Comparison of ENCODE assay signal across 11 cellular contexts in the genomic region with DNA sequence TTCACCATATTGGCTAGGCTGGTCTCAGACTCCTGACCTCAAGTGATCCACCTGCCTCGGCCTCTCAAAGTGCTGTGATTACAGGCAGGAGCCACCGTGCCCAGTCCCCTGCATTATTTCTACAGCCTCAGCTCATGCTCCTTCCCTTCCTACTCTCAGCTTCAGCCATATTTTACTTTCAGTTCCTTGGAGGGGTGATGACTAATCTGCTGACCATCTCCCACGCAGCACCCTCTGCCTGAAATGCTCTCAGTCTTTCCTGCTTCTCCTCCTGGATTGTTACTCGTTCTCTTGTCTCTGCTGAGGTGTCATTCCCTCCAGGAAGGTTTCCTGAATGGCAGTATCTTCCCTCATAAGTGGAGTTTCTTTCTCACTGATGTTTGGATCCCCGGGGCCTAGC.
DNase-seq lines count a peak whose midpoint lies in the region; ATAC-seq and TF ChIP-seq lines count a peak whose summit lies in the region.
"Had no signal": no experiment of that assay in that cellular context is flagged by ENCODE, and none has a peak within 500 bp of the region (broad histone marks: within the 10 kb centered on the region; RNA-seq: fewer than 3 reads in every experiment).

No MANE protein-coding gene starts in this region.

- H3F3A ChIP-seq in SK-N-SH (replicated peaks; ENCODE audit: insufficient read depth), result no peaks in the 10 kb centered on the region

- H3K9me3 ChIP-seq in SK-N-SH (no peaks in the 10 kb centered on the region), hepatocyte (ENCODE audit: low read depth) (no peaks in the 10 kb centered on the region)
- H3K9me3 ChIP-seq: spleen, suprapubic skin had no signal

- 27% methylated on average over 5 of the region's 5 CpGs for WGBS in SK-N-SH (ENCODE audit: low lambda C conversion rate)
- 64% methylated on average over 5 of the region's 5 CpGs for WGBS in hepatocyte (ENCODE audit: low lambda C conversion rate, missing lambda C conversion rate)

- no peaks in the 10 kb centered on the region for H4K20me1 ChIP-seq in SK-N-SH (ENCODE audit: insufficient read depth)
- H4K20me1 ChIP-seq in hepatocyte (ENCODE audit: insufficient read depth, poor library complexity, severe bottlenecking), result no peaks in the 10 kb centered on the region

- CTCF ChIA-PET in SK-N-SH (lab: Yijun Ruan, JAX), result no interaction called here

- ATAC-seq in HG02798 (IDR thresholded peaks at IDR 0.05; ENCODE audit: poor library complexity, unreplicated experiment), result peak; percentile 63

- H3K36me3 ChIP-seq in SK-N-SH (replicated peaks in 1 of 2; ENCODE audit: control insufficient read depth in 1 of 2, insufficient read depth in 2 of 2, low read length in 1 of 2) (no peaks in the 10 kb centered on the region), hepatocyte (replicated peaks; ENCODE audit: insufficient read depth, low read depth) (no peaks in the 10 kb centered on the region)
- H3K36me3 ChIP-seq: spleen, suprapubic skin had no signal

- peak; percentile 33 for DNase-seq in AG09309 (ENCODE audit: low read depth)
- DNase-seq in SK-N-SH, result no peak
- peak; percentile 24 for DNase-seq in hepatocyte (ENCODE audit: low spot score)
- no peak for DNase-seq in NCI-H1048 (lab: John Stamatoyannopoulos, UW)
- DNase-seq in T1000 (lab: John Stamatoyannopoulos, UW), result no peak
- no peak for DNase-seq in NCI-H187 treated with DMSO at 0.1 percent for 48 hours (lab: John Stamatoyannopoulos, UW)
- DNase-seq in stimulated activated CD4-positive, alpha-beta T cell treated with anti-CD3 and anti-CD28 coated beads, Interleukin-4, amount 100 ng/mL, for 4 hours, result no peak
- DNase-seq: COR-L47, spleen had no signal

- TF ChIP-seq RAD21 in SK-N-SH (IDR thresholded peaks at IDR 0.05; ENCODE audit: low read length), result no peak

- peak overlapping the region; percentile 57 for H3K4me2 ChIP-seq in SK-N-SH
- H3K4me2 ChIP-seq in hepatocyte, result no peak overlapping the region

- H3K27ac ChIP-seq in SK-N-SH (ENCODE audit: low read depth in 2 of 2, low read length in 1 of 2) (peak overlapping the region in 1 of 2 experiments; percentile 68; a peak in 2 of 4 replicates), hepatocyte (peak overlapping the region; percentile 40)
- H3K27ac ChIP-seq: spleen, suprapubic skin had no signal

- no peaks in the 10 kb centered on the region for H3K79me2 ChIP-seq in SK-N-SH (ENCODE audit: insufficient read depth)
- H3K79me2 ChIP-seq in hepatocyte, result no peaks in the 10 kb centered on the region

- POLR2A ChIA-PET in SK-N-SH (lab: Yijun Ruan, JAX), result no interaction called here

- H3K4me1 ChIP-seq in SK-N-SH (ENCODE audit: control insufficient read depth in 1 of 2, insufficient read depth in 2 of 2, low read depth in 1 of 2, low read length in 1 of 2) (0 out of 4 replicates have a peak, but pooled peaks cover 0 to 5% of the 10 kb centered on the region in 2 experiments), hepatocyte (ENCODE audit: insufficient read depth) (no peaks in the 10 kb centered on the region)
- H3K4me1 ChIP-seq: spleen, suprapubic skin had no signal

- peak overlapping the region; percentile 94 for H2AFZ ChIP-seq in SK-N-SH (ENCODE audit: low read depth)
- H2AFZ ChIP-seq in hepatocyte, result no peak overlapping the region

- TF ChIP-seq EP300 in SK-N-SH (IDR thresholded peaks at IDR 0.05; ENCODE audit: borderline replicate concordance in 1 of 2, low read depth in 1 of 2, low read length in 1 of 2), result no peak

- no peaks in the 10 kb centered on the region for H3K9me2 ChIP-seq in SK-N-SH
- no peaks in the 10 kb centered on the region for H3K9me2 ChIP-seq in hepatocyte (replicated peaks; ENCODE audit: insufficient read depth)

- no peak for TF ChIP-seq CTCF in AG09309 (IDR thresholded peaks at IDR 0.05; ENCODE audit: control insufficient read depth, insufficient read depth, low read depth, low read length, missing control alignments)
- TF ChIP-seq CTCF in SK-N-SH (IDR thresholded peaks at IDR 0.05), result no peak
- no peak for TF ChIP-seq CTCF in hepatocyte (IDR thresholded peaks at IDR 0.05; ENCODE audit: poor library complexity)

- H3K9ac ChIP-seq in SK-N-SH, result no peak overlapping the region

- H3K27me3 ChIP-seq in SK-N-SH (ENCODE audit: insufficient read depth) (no peaks in the 10 kb centered on the region), hepatocyte (no peaks in the 10 kb centered on the region)
- H3K27me3 ChIP-seq: spleen, suprapubic skin had no signal

- H3K4me3 ChIP-seq in AG09309 (ENCODE audit: control insufficient read depth, low read depth, low read length) (no peak overlapping the region), SK-N-SH (ENCODE audit: low read depth in 2 of 2, low read length in 1 of 2) (peak overlapping the region in 1 of 2 experiments; percentile 10; a peak in 1 of 4 replicates), hepatocyte (no peak overlapping the region)
- H3K4me3 ChIP-seq: spleen, suprapubic skin had no signal

TF ChIP-seq in SK-N-SH, 30 proteins besides CTCF, POLR2A, EP300 and RAD21:
- peak; percentile 51; the same call in 1 of the 2 replicates for TF ChIP-seq YY1 (IDR thresholded peaks at IDR 0.05; ENCODE audit: low read depth)
- TF ChIP-seq POLR2AphosphoS5 (IDR thresholded peaks at IDR 0.05; ENCODE audit: low read depth, low read length), result no peak
- peak; percentile 55; the same call in 1 of the 2 replicates for TF ChIP-seq TAF1 (IDR thresholded peaks at IDR 0.05; ENCODE audit: borderline replicate concordance, low read depth, low read length)
- no peak for TF ChIP-seq RXRA (IDR thresholded peaks at IDR 0.05; ENCODE audit: borderline replicate concordance, low read depth)
- TF ChIP-seq JUND (IDR thresholded peaks at IDR 0.05), result peak; percentile 47
- TF ChIP-seq FOXJ3 (CRISPR knock-in tag; IDR thresholded peaks at IDR 0.05), result no peak
- peak; percentile 53; the same call in 1 of the 2 replicates for TF ChIP-seq FOSL2 (IDR thresholded peaks at IDR 0.05; ENCODE audit: borderline replicate concordance, low read depth)
- no peak for TF ChIP-seq EZH2phosphoT487 (IDR thresholded peaks at IDR 0.05; ENCODE audit: borderline replicate concordance, low read depth)
- no peak for TF ChIP-seq USF2 (IDR thresholded peaks at IDR 0.05; ENCODE audit: borderline replicate concordance, low read depth, low read length)
- TF ChIP-seq, protein P1, sequence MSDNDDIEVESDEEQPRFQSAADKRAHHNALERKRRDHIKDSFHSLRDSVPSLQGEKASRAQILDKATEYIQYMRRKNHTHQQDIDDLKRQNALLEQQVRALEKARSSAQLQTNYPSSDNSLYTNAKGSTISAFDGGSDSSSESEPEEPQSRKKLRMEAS (IDR thresholded peaks at IDR 0.05; ENCODE audit: low read depth), result 0 out of 2 replicates have a peak, but pooled peaks have one; percentile 35
- TF ChIP-seq FOXM1 (IDR thresholded peaks at IDR 0.05; ENCODE audit: low read depth), result no peak
- no peak for TF ChIP-seq GATA2 (CRISPR knock-in tag; IDR thresholded peaks at IDR 0.05)
- no peak for TF ChIP-seq GABPA (IDR thresholded peaks at IDR 0.05; ENCODE audit: low read depth)
- TF ChIP-seq, protein P2, sequence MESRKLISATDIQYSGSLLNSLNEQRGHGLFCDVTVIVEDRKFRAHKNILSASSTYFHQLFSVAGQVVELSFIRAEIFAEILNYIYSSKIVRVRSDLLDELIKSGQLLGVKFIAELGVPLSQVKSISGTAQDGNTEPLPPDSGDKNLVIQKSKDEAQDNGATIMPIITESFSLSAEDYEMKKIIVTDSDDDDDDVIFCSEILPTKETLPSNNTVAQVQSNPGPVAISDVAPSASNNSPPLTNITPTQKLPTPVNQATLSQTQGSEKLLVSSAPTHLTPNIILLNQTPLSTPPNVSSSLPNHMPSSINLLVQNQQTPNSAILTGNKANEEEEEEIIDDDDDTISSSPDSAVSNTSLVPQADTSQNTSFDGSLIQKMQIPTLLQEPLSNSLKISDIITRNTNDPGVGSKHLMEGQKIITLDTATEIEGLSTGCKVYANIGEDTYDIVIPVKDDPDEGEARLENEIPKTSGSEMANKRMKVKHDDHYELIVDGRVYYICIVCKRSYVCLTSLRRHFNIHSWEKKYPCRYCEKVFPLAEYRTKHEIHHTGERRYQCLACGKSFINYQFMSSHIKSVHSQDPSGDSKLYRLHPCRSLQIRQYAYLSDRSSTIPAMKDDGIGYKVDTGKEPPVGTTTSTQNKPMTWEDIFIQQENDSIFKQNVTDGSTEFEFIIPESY (IDR thresholded peaks at IDR 0.05; ENCODE audit: borderline replicate concordance, low read depth), result no peak

Comparison
In these comparisons a context has a peak if more than half of its experiments do, and no peak if none do; other contexts are left out.
1. DNase-seq: peak in AG09309 (single experiment) and hepatocyte (single experiment); none in SK-N-SH (single experiment), NCI-H1048 (single experiment), T1000 (single experiment), NCI-H187 treated with DMSO at 0.1 percent for 48 hours (single experiment) and stimulated activated CD4-positive, alpha-beta T cell treated with anti-CD3 and anti-CD28 coated beads, Interleukin-4, amount 100 ng/mL, for 4 hours (0 of 2).